ENCODE assay signal across 11 cellular contexts in the genomic region with DNA sequence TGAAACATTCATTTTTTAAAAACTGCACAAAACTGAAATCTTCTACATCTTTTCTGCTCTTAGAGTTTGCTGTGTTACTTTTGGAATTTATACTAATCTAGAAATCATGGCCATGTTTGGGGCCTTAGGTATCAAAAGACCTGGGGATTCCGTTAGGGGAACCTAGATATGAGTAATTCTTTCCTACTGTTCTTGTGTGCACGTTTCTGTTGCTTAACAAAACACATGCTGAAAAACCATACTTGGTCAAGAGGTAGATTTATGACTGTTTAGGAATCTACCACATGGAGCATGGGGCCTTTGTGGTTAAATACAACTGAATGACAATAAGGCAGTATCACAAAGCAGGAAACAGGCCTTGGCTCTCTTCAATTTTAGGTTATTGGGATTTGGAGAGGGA.
DNase-seq lines count a peak whose midpoint lies in the region; ATAC-seq, FAIRE-seq and TF ChIP-seq lines count a peak whose summit lies in the region.
"Had no signal": no experiment of that assay in that cellular context is flagged by ENCODE, and none has a peak within 500 bp of the region (broad histone marks: within the 10 kb centered on the region; RNA-seq: fewer than 3 reads in every experiment).

No MANE protein-coding gene starts in this region.

- BruUV-seq in endothelial cell of umbilical vein (replicated peaks; lab: Mats Ljungman, UMichigan) = no TSS peak

- H4K20me1 ChIP-seq in endothelial cell of umbilical vein (replicated peaks; ENCODE audit: control insufficient read depth, extremely low read depth, insufficient read depth, low read length) = no peaks in the 10 kb centered on the region

- no peak for TF ChIP-seq POLR2A in GM12891 (IDR thresholded peaks at IDR 0.05; ENCODE audit: low read depth, low read length)
- TF ChIP-seq POLR2A in endothelial cell of umbilical vein (IDR thresholded peaks at IDR 0.05; ENCODE audit: low read depth, low read length) = no peak
- TF ChIP-seq POLR2A in testis (IDR thresholded peaks at IDR 0.05) = no peak

- H3K27me3 Mint-ChIP-seq in T-helper 17 cell = no peaks in the 10 kb centered on the region

- H2AFZ ChIP-seq in endothelial cell of umbilical vein (ENCODE audit: low read depth, low read length) = no peak overlapping the region

- H3K27ac ChIP-seq in endothelial cell of umbilical vein (ENCODE audit: insufficient read depth, low read depth, low read length) (no peak overlapping the region), testis (no peak overlapping the region)
- H3K27ac ChIP-seq: upper lobe of right lung had no signal

- peak; percentile 83 for ATAC-seq in GM21526 (IDR thresholded peaks at IDR 0.05; ENCODE audit: low FRiP score, unreplicated experiment)
- peak; percentile 82 for ATAC-seq in HG03520 (IDR thresholded peaks at IDR 0.05; ENCODE audit: unreplicated experiment)
- no peak for ATAC-seq in T-helper 17 cell
- ATAC-seq: upper lobe of right lung had no signal

- no peak overlapping the region for H3K27ac Mint-ChIP-seq in T-helper 17 cell

- H3K4me2 ChIP-seq in endothelial cell of umbilical vein (ENCODE audit: insufficient read depth, low read length) = no peak overlapping the region

- POLR2A ChIA-PET in endothelial cell of umbilical vein (lab: Charles Lee) = no interaction called here

- H3K4me1 Mint-ChIP-seq in T-helper 17 cell = peaks cover 5% of the 10 kb centered on the region

- dilution Hi-C loops in endothelial cell of umbilical vein (cut with MboI; ENCODE audit: extremely low pct_ligation_motif_present, low sequenced_read_pairs) = no loop called here

- TF ChIP-seq CTCF in endothelial cell of umbilical vein (IDR thresholded peaks at IDR 0.05; ENCODE audit: extremely low read depth in 1 of 2, insufficient read depth in 1 of 2, low read depth in 1 of 2, low read length in 2 of 2) = no peak
- TF ChIP-seq CTCF in testis (IDR thresholded peaks at IDR 0.05) = no peak

- no peaks in the 10 kb centered on the region for H3K4me1 ChIP-seq in endothelial cell of umbilical vein (ENCODE audit: control insufficient read depth, extremely low read depth, insufficient read depth, low read length)
- peaks cover 11% of the 10 kb centered on the region for H3K4me1 ChIP-seq in testis
- H3K4me1 ChIP-seq: upper lobe of right lung had no signal

- no peaks in the 10 kb centered on the region for H3K9me1 ChIP-seq in endothelial cell of umbilical vein (replicated peaks; ENCODE audit: control insufficient read depth, extremely low read depth, insufficient read depth, low read length)

- WGBS in testis, 2 donors = 40 to 50% methylated on average over 2 of the region's 2 CpGs

- FAIRE-seq in GM12891 (lab: Jason Lieb, UNC) = no peak
- no peak for FAIRE-seq in endothelial cell of umbilical vein (lab: Jason Lieb, UNC)

- H3K4me3 Mint-ChIP-seq in T-helper 17 cell = no peak overlapping the region

- no peaks in the 10 kb centered on the region for H3K79me2 ChIP-seq in endothelial cell of umbilical vein (ENCODE audit: control insufficient read depth, insufficient read depth, low read length)

- H3K9me3 ChIP-seq in endothelial cell of umbilical vein (replicated peaks; ENCODE audit: control insufficient read depth, insufficient read depth, low read length) (no peaks in the 10 kb centered on the region), testis (no peaks in the 10 kb centered on the region), T-helper 17 cell (ENCODE audit: control insufficient read depth, low read length, poor library complexity, severe bottlenecking) (no peaks in the 10 kb centered on the region)
- H3K9me3 ChIP-seq: upper lobe of right lung had no signal

- CTCF ChIA-PET in endothelial cell of umbilical vein (lab: Charles Lee) = no interaction called here

- H3K4me3 ChIP-seq in endothelial cell of umbilical vein (replicated peaks in 1 of 3; ENCODE audit: insufficient read depth in 1 of 3, low read depth in 1 of 3, low read length in 3 of 3) (no peak overlapping the region), testis (no peak overlapping the region)
- H3K4me3 ChIP-seq: upper lobe of right lung had no signal

- H3K9ac ChIP-seq in endothelial cell of umbilical vein (replicated peaks; ENCODE audit: extremely low read depth, insufficient read depth, low read length) = no peak overlapping the region

- H3K27me3 ChIP-seq in endothelial cell of umbilical vein (ENCODE audit: control insufficient read depth in 2 of 2, insufficient read depth in 2 of 2, low read length in 2 of 2) (no peaks in the 10 kb centered on the region), testis (no peaks in the 10 kb centered on the region)
- H3K27me3 ChIP-seq: upper lobe of right lung had no signal

- H3K36me3 ChIP-seq in endothelial cell of umbilical vein (ENCODE audit: control insufficient read depth in 2 of 2, extremely low read depth in 1 of 2, insufficient read depth in 2 of 2, low read length in 2 of 2) (no peaks in the 10 kb centered on the region), testis (ENCODE audit: low read depth, missing control alignments) (no peaks in the 10 kb centered on the region)
- H3K36me3 ChIP-seq: upper lobe of right lung had no signal

- DNase-seq in GM12891 (ENCODE audit: insufficient read length, low spot score) (peak; percentile 10), endothelial cell of umbilical vein (ENCODE audit: low read depth, low spot score) (peak; percentile 14), nucleus accumbens (lab: John Stamatoyannopoulos, UW) (no peak), NCI-H345 treated with DMSO at 0.1 percent for 48 hours (lab: John Stamatoyannopoulos, UW; ENCODE audit: unreplicated experiment) (no peak), testis (no peak), T-helper 17 cell (no peak)
- DNase-seq: activated CD4-positive, alpha-beta T cell treated with anti-CD3 and anti-CD28 coated beads for 1 hour; NCI-H1092 treated with DMSO at 0.1 percent for 48 hours; upper lobe of right lung had no signal

- no peaks in the 10 kb centered on the region for H3K36me3 Mint-ChIP-seq in T-helper 17 cell (ENCODE audit: low read depth)

- intact Hi-C loops in endothelial cell of umbilical vein (cut with micrococcal nuclease) = no loop called here
- intact Hi-C loops in testis (cut with DNase I; ENCODE audit: low total_unique reads) = no loop called here

TF ChIP-seq in GM12891, 5 proteins besides CTCF, POLR2A, EP300 and RAD21:
- TF ChIP-seq PAX5 (IDR thresholded peaks at IDR 0.05; ENCODE audit: insufficient read depth, low read length, severe bottlenecking) (no peak), POLR2AphosphoS5 (IDR thresholded peaks at IDR 0.05; ENCODE audit: low read depth, low read length) (no peak), TAF1 (IDR thresholded peaks at IDR 0.05; ENCODE audit: low read depth, low read length) (no peak), SPI1 (IDR thresholded peaks at IDR 0.05; ENCODE audit: low read depth, low read length) (no peak), POU2F2 (IDR thresholded peaks at IDR 0.05; ENCODE audit: low read depth, low read length) (no peak)

TF ChIP-seq in endothelial cell of umbilical vein, 7 proteins besides CTCF, POLR2A, EP300 and RAD21:
- TF ChIP-seq JUN (IDR thresholded peaks at IDR 0.05; ENCODE audit: borderline replicate concordance, insufficient read depth, insufficient read length, low read depth) (no peak), MYC (IDR thresholded peaks at IDR 0.05; ENCODE audit: low read depth, low read length) (no peak), EZH2 (IDR thresholded peaks at IDR 0.05; ENCODE audit: borderline replicate concordance, low read depth, low read length, severe bottlenecking) (no peak), FOS (IDR thresholded peaks at IDR 0.05; ENCODE audit: borderline replicate concordance, insufficient read depth, low read length) (no peak)

Comparison
In these comparisons a context has a peak if more than half of its experiments do, and no peak if none do; other contexts are left out.
1. DNase-seq: peak in GM12891 (single experiment) and endothelial cell of umbilical vein (single experiment); none in nucleus accumbens (0 of 56), NCI-H345 treated with DMSO at 0.1 percent for 48 hours (single experiment), testis (single experiment) and T-helper 17 cell (0 of 3).